In genomic region chr5:78253201-78253600, GRCh38 we compare ENCODE assay signal across 28 cellular contexts.
"Had no signal": no experiment of that assay in that cellular context is flagged by ENCODE, and none has a peak within 500 bp of the region (broad histone marks: within the 10 kb centered on the region; RNA-seq: fewer than 3 reads in every experiment).

No MANE protein-coding gene starts in this region.

- H3K4me3 Mint-ChIP-seq: activated CD4-positive, alpha-beta memory T cell treated with anti-CD3 and anti-CD28 coated beads for 36 hours; activated CD4-positive, alpha-beta T cell treated with anti-CD3 and anti-CD28 coated beads for 36 hours; activated CD4-positive, alpha-beta T cell treated with anti-CD3 and anti-CD28 coated beads, Interleukin-2, amount 10 ng/mL, durations not matched to agents 24 days and 14 days; activated CD8-positive, alpha-beta memory T cell treated with anti-CD3 and anti-CD28 coated beads, Interleukin-2, amount 10 ng/mL, durations not matched to agents 7 days and 5 days; activated CD8-positive, alpha-beta T cell treated with anti-CD3 and anti-CD28 coated beads, Interleukin-2, amount 10 ng/mL, durations not matched to agents 7 days and 5 days; activated naive CD4-positive, alpha-beta T cell treated with anti-CD3 and anti-CD28 coated beads for 36 hours; activated naive CD4-positive, alpha-beta T cell treated with anti-CD3 and anti-CD28 coated beads, Interleukin-2, amount 50 U/mL, for 24 hours; activated naive CD8-positive, alpha-beta T cell treated with anti-CD3 and anti-CD28 coated beads for 36 hours; activated naive CD8-positive, alpha-beta T cell treated with anti-CD3 and anti-CD28 coated beads, Interleukin-2, amount 50 U/mL, for 24 hours; activated T-helper 1 cell treated with anti-CD3 and anti-CD28 coated beads, Interleukin-12 subunit alpha, Interleukin-12 subunit beta, Interleukin-2, Interleukin-4 antibody, amounts not matched to agents 30 ng/mL and 10 ng/mL and 1 ng/mL, durations not matched to agents 14 hours and 24 hours and 36 hours had no signal

- H3K27ac Mint-ChIP-seq: activated CD4-positive, alpha-beta memory T cell treated with anti-CD3 and anti-CD28 coated beads for 36 hours; activated CD4-positive, alpha-beta T cell treated with anti-CD3 and anti-CD28 coated beads for 36 hours; activated CD4-positive, alpha-beta T cell treated with anti-CD3 and anti-CD28 coated beads, Interleukin-2, amount 10 ng/mL, durations not matched to agents 24 days and 14 days; activated CD8-positive, alpha-beta memory T cell treated with anti-CD3 and anti-CD28 coated beads, Interleukin-2, amount 10 ng/mL, durations not matched to agents 7 days and 5 days; activated CD8-positive, alpha-beta T cell treated with anti-CD3 and anti-CD28 coated beads, Interleukin-2, amount 10 ng/mL, durations not matched to agents 7 days and 5 days; activated naive CD4-positive, alpha-beta T cell treated with anti-CD3 and anti-CD28 coated beads for 36 hours; activated naive CD4-positive, alpha-beta T cell treated with anti-CD3 and anti-CD28 coated beads, Interleukin-2, amount 50 U/mL, for 24 hours; activated naive CD8-positive, alpha-beta T cell treated with anti-CD3 and anti-CD28 coated beads for 36 hours; activated naive CD8-positive, alpha-beta T cell treated with anti-CD3 and anti-CD28 coated beads, Interleukin-2, amount 50 U/mL, for 24 hours; activated T-helper 1 cell treated with anti-CD3 and anti-CD28 coated beads, Interleukin-12 subunit alpha, Interleukin-12 subunit beta, Interleukin-2, Interleukin-4 antibody, amounts not matched to agents 30 ng/mL and 10 ng/mL and 1 ng/mL, durations not matched to agents 14 hours and 24 hours and 36 hours; activated T-helper 2 cell treated with anti-CD3 and anti-CD28 coated beads, Interferon-gamma antibody, Interleukin-2, Interleukin-4, amounts not matched to agents 10 μg/mL and 5 μg/mL and 100 μg/mL, durations not matched to agents 14 hours and 24 hours and 36 hours had no signal

- ATAC-seq: activated CD4-positive, alpha-beta T cell treated with anti-CD3 and anti-CD28 coated beads for 36 hours; activated CD8-positive, alpha-beta memory T cell treated with anti-CD3 and anti-CD28 coated beads, Interleukin-2, amount 10 ng/mL, durations not matched to agents 7 days and 5 days; activated CD8-positive, alpha-beta T cell treated with anti-CD3 and anti-CD28 coated beads, Interleukin-2, amount 10 ng/mL, durations not matched to agents 7 days and 5 days; activated naive CD8-positive, alpha-beta T cell treated with anti-CD3 and anti-CD28 coated beads, Interleukin-2, amount 50 U/mL, for 24 hours; body of pancreas; esophagus mucosa; gastroesophageal sphincter; heart right ventricle had no signal

- DNase-seq: activated CD4-positive, alpha-beta memory T cell treated with anti-CD3 and anti-CD28 coated beads for 36 hours; activated CD4-positive, alpha-beta T cell treated with anti-CD3 and anti-CD28 coated beads for 36 hours; activated CD4-positive, alpha-beta T cell treated with anti-CD3 and anti-CD28 coated beads, Interleukin-2, amount 10 ng/mL, durations not matched to agents 24 days and 14 days; activated CD4-positive, CD25-positive, alpha-beta regulatory T cell; activated CD4-positive, CD25-positive, alpha-beta regulatory T cell treated with anti-CD3 and anti-CD28 coated beads, Interleukin-2, amount 50 U/mL, for 72 hours; activated CD8-positive, alpha-beta memory T cell treated with anti-CD3 and anti-CD28 coated beads, Interleukin-2, amount 10 ng/mL, durations not matched to agents 7 days and 5 days; activated CD8-positive, alpha-beta memory T cell treated with anti-CD3 and anti-CD28 coated beads, Interleukin-2, amount 50 U/mL, for 4 hours; activated CD8-positive, alpha-beta T cell treated with anti-CD3 and anti-CD28 coated beads, Interleukin-2, amount 10 ng/mL, durations not matched to agents 7 days and 5 days; activated effector memory CD4-positive, alpha-beta T cell treated with anti-CD3 and anti-CD28 coated beads, Interleukin-2, amount 50 U/mL, for 16 hours; activated naive CD4-positive, alpha-beta T cell treated with anti-CD3 and anti-CD28 coated beads for 36 hours; activated naive CD8-positive, alpha-beta T cell treated with anti-CD3 and anti-CD28 coated beads for 36 hours; activated naive CD8-positive, alpha-beta T cell treated with anti-CD3 and anti-CD28 coated beads, Interleukin-2, amount 50 U/mL, for 24 hours; activated T-cell treated with anti-CD3 and anti-CD28 coated beads, Interleukin-2, amount 50 U/mL, for 1 hour; activated T-cell treated with anti-CD3 and anti-CD28 coated beads, Interleukin-2, amount 50 U/mL, for 48 hours; adrenal gland; body of pancreas; caudate nucleus; colonic mucosa; effector CD8-positive, alpha-beta T cell; foreskin melanocyte; heart right ventricle; T-helper 2 cell had no signal

- H3K36me3 ChIP-seq: adrenal gland, ascending aorta, colonic mucosa, gastroesophageal sphincter had no signal

- H3K27ac ChIP-seq: adrenal gland, ascending aorta, body of pancreas, colonic mucosa, gastroesophageal sphincter, heart right ventricle had no signal

- H3K4me1 ChIP-seq: adrenal gland, ascending aorta, body of pancreas, colonic mucosa, gastroesophageal sphincter, heart right ventricle had no signal

- H3K9me3 ChIP-seq: body of pancreas, colonic mucosa had no signal

- H3K27me3 ChIP-seq: adrenal gland, ascending aorta, body of pancreas, colonic mucosa, gastroesophageal sphincter, heart right ventricle had no signal

- H3K27me3 Mint-ChIP-seq: activated CD4-positive, alpha-beta memory T cell treated with anti-CD3 and anti-CD28 coated beads for 36 hours; activated CD4-positive, alpha-beta T cell treated with anti-CD3 and anti-CD28 coated beads for 36 hours; activated CD4-positive, alpha-beta T cell treated with anti-CD3 and anti-CD28 coated beads, Interleukin-2, amount 10 ng/mL, durations not matched to agents 24 days and 14 days; activated CD8-positive, alpha-beta memory T cell treated with anti-CD3 and anti-CD28 coated beads, Interleukin-2, amount 10 ng/mL, durations not matched to agents 7 days and 5 days; activated naive CD4-positive, alpha-beta T cell treated with anti-CD3 and anti-CD28 coated beads, Interleukin-2, amount 50 U/mL, for 24 hours; activated naive CD8-positive, alpha-beta T cell treated with anti-CD3 and anti-CD28 coated beads for 36 hours; activated naive CD8-positive, alpha-beta T cell treated with anti-CD3 and anti-CD28 coated beads, Interleukin-2, amount 50 U/mL, for 24 hours had no signal

- H3K4me3 ChIP-seq: adrenal gland, ascending aorta, body of pancreas, colonic mucosa, gastroesophageal sphincter, heart right ventricle had no signal
